ENCODE assay signal across 11 cellular contexts in genomic region chr6:164439331-164439730, GRCh38.
"Had no signal": no experiment of that assay in that cellular context is flagged by ENCODE, and none has a peak within 500 bp of the region (broad histone marks: within the 10 kb centered on the region; RNA-seq: fewer than 3 reads in every experiment).

No MANE protein-coding gene starts in this region.

- ATAC-seq: GM23338, HCT116 had no signal

- H3K36me3 ChIP-seq: HAP-1 had no signal

- H3K4me3 ChIP-seq: GM23248, GM23338, HAP-1 had no signal

- H3K27ac Mint-ChIP-seq: GM23338, H9, HFFc6 had no signal

- FAIRE-seq: H1, H54 had no signal

- H3K27ac ChIP-seq: GM23248 had no signal

- H3K9ac ChIP-seq: GM23248 had no signal

- DNase-seq: GM23248, GOT3, H7, H9, HCEC 1CT, HFFc6 had no signal

- H3K4me3 Mint-ChIP-seq: GM23338, H9, HFFc6 had no signal

- H3K4me1 Mint-ChIP-seq: GM23338, H9 had no signal

- H3K4me2 ChIP-seq: GM23338 had no signal

- H2AFZ ChIP-seq: GM23248, GM23338 had no signal
